In the genomic region with DNA sequence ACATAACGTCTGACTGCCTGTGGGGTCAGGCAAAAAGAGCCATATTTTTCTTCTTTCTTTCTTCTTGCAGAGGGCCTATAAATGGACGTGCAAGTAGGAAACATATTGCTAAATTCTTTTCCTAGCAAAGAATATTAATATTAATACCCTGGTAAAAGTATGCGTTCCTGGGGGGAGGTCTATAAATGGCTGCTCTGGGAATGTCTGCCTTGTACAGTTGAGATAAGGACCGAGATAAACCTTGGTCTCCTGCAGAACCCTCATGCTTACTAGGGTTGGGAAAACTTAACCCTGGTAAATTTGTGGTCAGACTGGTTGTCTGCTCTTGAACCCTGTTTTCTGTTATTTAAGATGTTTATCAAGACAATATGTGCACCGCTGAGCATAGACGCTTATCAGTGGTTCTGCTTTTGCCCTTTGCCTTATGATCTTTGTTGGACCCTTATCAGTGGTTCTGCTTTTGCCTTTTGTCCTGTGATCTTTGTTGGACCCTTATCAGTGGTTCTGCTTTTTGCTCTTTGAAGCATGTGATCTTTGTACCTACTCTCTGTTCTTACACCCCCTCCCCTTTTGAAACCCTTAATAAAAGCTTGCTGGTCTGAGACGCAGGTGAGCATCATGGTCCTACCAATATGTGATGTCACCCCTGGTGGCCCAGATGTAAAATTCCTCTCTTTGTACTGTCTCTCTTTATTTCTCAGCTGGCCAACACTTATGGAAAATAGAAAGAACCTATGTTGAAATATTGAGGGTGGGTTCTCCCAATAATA, we compare ENCODE assay signal across 1 cellular context.
TF ChIP-seq lines count a peak whose summit lies in the region.

No MANE protein-coding gene starts in this region.

TF ChIP-seq in HEK293, 187 proteins besides CTCF, POLR2A, EP300 and RAD21 (continued from another document):
- TF ChIP-seq, protein P1, sequence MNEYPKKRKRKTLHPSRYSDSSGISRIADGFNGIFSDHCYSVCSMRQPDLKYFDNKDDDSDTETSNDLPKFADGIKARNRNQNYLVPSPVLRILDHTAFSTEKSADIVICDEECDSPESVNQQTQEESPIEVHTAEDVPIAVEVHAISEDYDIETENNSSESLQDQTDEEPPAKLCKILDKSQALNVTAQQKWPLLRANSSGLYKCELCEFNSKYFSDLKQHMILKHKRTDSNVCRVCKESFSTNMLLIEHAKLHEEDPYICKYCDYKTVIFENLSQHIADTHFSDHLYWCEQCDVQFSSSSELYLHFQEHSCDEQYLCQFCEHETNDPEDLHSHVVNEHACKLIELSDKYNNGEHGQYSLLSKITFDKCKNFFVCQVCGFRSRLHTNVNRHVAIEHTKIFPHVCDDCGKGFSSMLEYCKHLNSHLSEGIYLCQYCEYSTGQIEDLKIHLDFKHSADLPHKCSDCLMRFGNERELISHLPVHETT (tag by site-specific recombination; IDR thresholded peaks at IDR 0.05): 0 out of 2 replicates have a peak, but pooled peaks have one; percentile 30
- TF ChIP-seq ZNF529 (tag by site-specific recombination; IDR thresholded peaks at IDR 0.05; ENCODE audit: insufficient replicate concordance) (peak; percentile 72), ZNF555 (tag by site-specific recombination; conservative IDR thresholded peaks at IDR 0.05) (peak; percentile 11), ZNF626 (tag by site-specific recombination; IDR thresholded peaks at IDR 0.05) (peak; percentile 94; the same call in 1 of the 2 replicates)
